In genomic region chr3:136250862-136251460, GRCh38 we compare ENCODE assay signal across 1 cellular context.
TF ChIP-seq lines count a peak whose summit lies in the region.

No MANE protein-coding gene starts in this region.

TF ChIP-seq in GM12878, 131 proteins besides CTCF, POLR2A, EP300 and RAD21 (continued from another document):
- TF ChIP-seq, protein P1, sequence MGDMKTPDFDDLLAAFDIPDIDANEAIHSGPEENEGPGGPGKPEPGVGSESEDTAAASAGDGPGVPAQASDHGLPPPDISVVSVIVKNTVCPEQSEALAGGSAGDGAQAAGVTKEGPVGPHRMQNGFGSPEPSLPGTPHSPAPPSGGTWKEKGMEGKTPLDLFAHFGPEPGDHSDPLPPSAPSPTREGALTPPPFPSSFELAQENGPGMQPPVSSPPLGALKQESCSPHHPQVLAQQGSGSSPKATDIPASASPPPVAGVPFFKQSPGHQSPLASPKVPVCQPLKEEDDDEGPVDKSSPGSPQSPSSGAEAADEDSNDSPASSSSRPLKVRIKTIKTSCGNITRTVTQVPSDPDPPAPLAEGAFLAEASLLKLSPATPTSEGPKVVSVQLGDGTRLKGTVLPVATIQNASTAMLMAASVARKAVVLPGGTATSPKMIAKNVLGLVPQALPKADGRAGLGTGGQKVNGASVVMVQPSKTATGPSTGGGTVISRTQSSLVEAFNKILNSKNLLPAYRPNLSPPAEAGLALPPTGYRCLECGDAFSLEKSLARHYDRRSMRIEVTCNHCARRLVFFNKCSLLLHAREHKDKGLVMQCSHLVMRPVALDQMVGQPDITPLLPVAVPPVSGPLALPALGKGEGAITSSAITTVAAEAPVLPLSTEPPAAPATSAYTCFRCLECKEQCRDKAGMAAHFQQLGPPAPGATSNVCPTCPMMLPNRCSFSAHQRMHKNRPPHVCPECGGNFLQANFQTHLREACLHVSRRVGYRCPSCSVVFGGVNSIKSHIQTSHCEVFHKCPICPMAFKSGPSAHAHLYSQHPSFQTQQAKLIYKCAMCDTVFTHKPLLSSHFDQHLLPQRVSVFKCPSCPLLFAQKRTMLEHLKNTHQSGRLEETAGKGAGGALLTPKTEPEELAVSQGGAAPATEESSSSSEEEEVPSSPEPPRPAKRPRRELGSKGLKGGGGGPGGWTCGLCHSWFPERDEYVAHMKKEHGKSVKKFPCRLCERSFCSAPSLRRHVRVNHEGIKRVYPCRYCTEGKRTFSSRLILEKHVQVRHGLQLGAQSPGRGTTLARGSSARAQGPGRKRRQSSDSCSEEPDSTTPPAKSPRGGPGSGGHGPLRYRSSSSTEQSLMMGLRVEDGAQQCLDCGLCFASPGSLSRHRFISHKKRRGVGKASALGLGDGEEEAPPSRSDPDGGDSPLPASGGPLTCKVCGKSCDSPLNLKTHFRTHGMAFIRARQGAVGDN (IDR thresholded peaks at IDR 0.05) = peak; percentile 68; the same call in 1 of the 2 replicates
- no peak for TF ChIP-seq KDM1A (IDR thresholded peaks at IDR 0.05; ENCODE audit: borderline replicate concordance)
- TF ChIP-seq CBX5 (IDR thresholded peaks at IDR 0.05; ENCODE audit: low read depth) = no peak
- TF ChIP-seq BCL3 (IDR thresholded peaks at IDR 0.05; ENCODE audit: borderline replicate concordance, insufficient read depth, low read depth, low read length, poor library complexity, severe bottlenecking) = no peak
- TF ChIP-seq NFYA (IDR thresholded peaks at IDR 0.05; ENCODE audit: borderline replicate concordance, low read depth, low read length) = no peak
- TF ChIP-seq SREBF1 (IDR thresholded peaks at IDR 0.05; ENCODE audit: low read length) = no peak
- no peak for TF ChIP-seq CHD2 (IDR thresholded peaks at IDR 0.05; ENCODE audit: borderline replicate concordance, low read depth, low read length)
- TF ChIP-seq JUNB (IDR thresholded peaks at IDR 0.05) = no peak
- 0 out of 2 replicates have a peak, but pooled peaks have one; percentile 12 for TF ChIP-seq IRF3 (IDR thresholded peaks at IDR 0.05)
- peak; percentile 34; the same call in 1 of the 2 replicates for TF ChIP-seq TCF3 (IDR thresholded peaks at IDR 0.05; ENCODE audit: borderline replicate concordance, insufficient read depth, low read depth, low read length)
- peak; percentile 66 for TF ChIP-seq SPI1 (IDR thresholded peaks at IDR 0.05; ENCODE audit: borderline replicate concordance, insufficient read depth, low read depth, low read length)
- no peak for TF ChIP-seq NFIC (IDR thresholded peaks at IDR 0.05; ENCODE audit: low read depth, low read length)
- no peak for TF ChIP-seq YY1 (IDR thresholded peaks at IDR 0.05; ENCODE audit: low read depth, low read length)
- no peak for TF ChIP-seq FOS (IDR thresholded peaks at IDR 0.05; ENCODE audit: borderline replicate concordance, extremely low read depth, insufficient read length)
- TF ChIP-seq SMAD5 (IDR thresholded peaks at IDR 0.05; ENCODE audit: low read depth) = no peak
- peak in 1 of 2 experiments; percentile 23; a peak in 1 of 4 replicates for TF ChIP-seq IKZF2 (IDR thresholded peaks at IDR 0.05)
- TF ChIP-seq NBN (IDR thresholded peaks at IDR 0.05) = no peak
- TF ChIP-seq, protein P2, sequence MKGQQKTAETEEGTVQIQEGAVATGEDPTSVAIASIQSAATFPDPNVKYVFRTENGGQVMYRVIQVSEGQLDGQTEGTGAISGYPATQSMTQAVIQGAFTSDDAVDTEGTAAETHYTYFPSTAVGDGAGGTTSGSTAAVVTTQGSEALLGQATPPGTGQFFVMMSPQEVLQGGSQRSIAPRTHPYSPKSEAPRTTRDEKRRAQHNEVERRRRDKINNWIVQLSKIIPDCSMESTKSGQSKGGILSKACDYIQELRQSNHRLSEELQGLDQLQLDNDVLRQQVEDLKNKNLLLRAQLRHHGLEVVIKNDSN (IDR thresholded peaks at IDR 0.05; ENCODE audit: borderline replicate concordance, extremely low read length, insufficient read depth, low read depth, low read length) = peak; percentile 29
- TF ChIP-seq MXI1 (IDR thresholded peaks at IDR 0.05; ENCODE audit: low read depth, low read length) = peak; percentile 35; the same call in 1 of the 2 replicates
- TF ChIP-seq SIN3A (IDR thresholded peaks at IDR 0.05; ENCODE audit: low read depth, low read length) = no peak
- TF ChIP-seq RAD51 (IDR thresholded peaks at IDR 0.05) = 0 out of 2 replicates have a peak, but pooled peaks have one; percentile 36
- TF ChIP-seq HCFC1 (IDR thresholded peaks at IDR 0.05; ENCODE audit: low read length) = 0 out of 2 replicates have a peak, but pooled peaks have one; percentile 15
- peak; percentile 16 for TF ChIP-seq RUNX3 (IDR thresholded peaks at IDR 0.05; ENCODE audit: low read length)
- no peak for TF ChIP-seq NR2F1 (conservative IDR thresholded peaks at IDR 0.05)
- no peak for TF ChIP-seq BCL11A (IDR thresholded peaks at IDR 0.05; ENCODE audit: low read depth, low read length)
- TF ChIP-seq RB1 (IDR thresholded peaks at IDR 0.05; ENCODE audit: borderline replicate concordance) = no peak
- TF ChIP-seq RBBP5 (conservative IDR thresholded peaks at IDR 0.05) = no peak
- no peak for TF ChIP-seq SIX5 (IDR thresholded peaks at IDR 0.05; ENCODE audit: low read depth, low read length, severe bottlenecking)
- TF ChIP-seq EED (IDR thresholded peaks at IDR 0.05; ENCODE audit: low read depth) = no peak
- TF ChIP-seq, protein P3, sequence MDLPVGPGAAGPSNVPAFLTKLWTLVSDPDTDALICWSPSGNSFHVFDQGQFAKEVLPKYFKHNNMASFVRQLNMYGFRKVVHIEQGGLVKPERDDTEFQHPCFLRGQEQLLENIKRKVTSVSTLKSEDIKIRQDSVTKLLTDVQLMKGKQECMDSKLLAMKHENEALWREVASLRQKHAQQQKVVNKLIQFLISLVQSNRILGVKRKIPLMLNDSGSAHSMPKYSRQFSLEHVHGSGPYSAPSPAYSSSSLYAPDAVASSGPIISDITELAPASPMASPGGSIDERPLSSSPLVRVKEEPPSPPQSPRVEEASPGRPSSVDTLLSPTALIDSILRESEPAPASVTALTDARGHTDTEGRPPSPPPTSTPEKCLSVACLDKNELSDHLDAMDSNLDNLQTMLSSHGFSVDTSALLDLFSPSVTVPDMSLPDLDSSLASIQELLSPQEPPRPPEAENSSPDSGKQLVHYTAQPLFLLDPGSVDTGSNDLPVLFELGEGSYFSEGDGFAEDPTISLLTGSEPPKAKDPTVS (IDR thresholded peaks at IDR 0.05; ENCODE audit: low read depth, low read length) = no peak
- TF ChIP-seq IRF5 (IDR thresholded peaks at IDR 0.05; ENCODE audit: borderline replicate concordance) = no peak
- TF ChIP-seq KLF5 (IDR thresholded peaks at IDR 0.05; ENCODE audit: partially characterized antibody) = no peak
- peak; percentile 64 for TF ChIP-seq MYC (IDR thresholded peaks at IDR 0.05; ENCODE audit: insufficient read depth, insufficient read length, insufficient replicate concordance, low read length, severe bottlenecking)
- TF ChIP-seq, protein P4, sequence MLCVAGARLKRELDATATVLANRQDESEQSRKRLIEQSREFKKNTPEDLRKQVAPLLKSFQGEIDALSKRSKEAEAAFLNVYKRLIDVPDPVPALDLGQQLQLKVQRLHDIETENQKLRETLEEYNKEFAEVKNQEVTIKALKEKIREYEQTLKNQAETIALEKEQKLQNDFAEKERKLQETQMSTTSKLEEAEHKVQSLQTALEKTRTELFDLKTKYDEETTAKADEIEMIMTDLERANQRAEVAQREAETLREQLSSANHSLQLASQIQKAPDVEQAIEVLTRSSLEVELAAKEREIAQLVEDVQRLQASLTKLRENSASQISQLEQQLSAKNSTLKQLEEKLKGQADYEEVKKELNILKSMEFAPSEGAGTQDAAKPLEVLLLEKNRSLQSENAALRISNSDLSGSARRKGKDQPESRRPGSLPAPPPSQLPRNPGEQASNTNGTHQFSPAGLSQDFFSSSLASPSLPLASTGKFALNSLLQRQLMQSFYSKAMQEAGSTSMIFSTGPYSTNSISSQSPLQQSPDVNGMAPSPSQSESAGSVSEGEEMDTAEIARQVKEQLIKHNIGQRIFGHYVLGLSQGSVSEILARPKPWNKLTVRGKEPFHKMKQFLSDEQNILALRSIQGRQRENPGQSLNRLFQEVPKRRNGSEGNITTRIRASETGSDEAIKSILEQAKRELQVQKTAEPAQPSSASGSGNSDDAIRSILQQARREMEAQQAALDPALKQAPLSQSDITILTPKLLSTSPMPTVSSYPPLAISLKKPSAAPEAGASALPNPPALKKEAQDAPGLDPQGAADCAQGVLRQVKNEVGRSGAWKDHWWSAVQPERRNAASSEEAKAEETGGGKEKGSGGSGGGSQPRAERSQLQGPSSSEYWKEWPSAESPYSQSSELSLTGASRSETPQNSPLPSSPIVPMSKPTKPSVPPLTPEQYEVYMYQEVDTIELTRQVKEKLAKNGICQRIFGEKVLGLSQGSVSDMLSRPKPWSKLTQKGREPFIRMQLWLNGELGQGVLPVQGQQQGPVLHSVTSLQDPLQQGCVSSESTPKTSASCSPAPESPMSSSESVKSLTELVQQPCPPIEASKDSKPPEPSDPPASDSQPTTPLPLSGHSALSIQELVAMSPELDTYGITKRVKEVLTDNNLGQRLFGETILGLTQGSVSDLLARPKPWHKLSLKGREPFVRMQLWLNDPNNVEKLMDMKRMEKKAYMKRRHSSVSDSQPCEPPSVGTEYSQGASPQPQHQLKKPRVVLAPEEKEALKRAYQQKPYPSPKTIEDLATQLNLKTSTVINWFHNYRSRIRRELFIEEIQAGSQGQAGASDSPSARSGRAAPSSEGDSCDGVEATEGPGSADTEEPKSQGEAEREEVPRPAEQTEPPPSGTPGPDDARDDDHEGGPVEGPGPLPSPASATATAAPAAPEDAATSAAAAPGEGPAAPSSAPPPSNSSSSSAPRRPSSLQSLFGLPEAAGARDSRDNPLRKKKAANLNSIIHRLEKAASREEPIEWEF (IDR thresholded peaks at IDR 0.05; ENCODE audit: insufficient replicate concordance, low read depth, low read length) = no peak
- TF ChIP-seq BHLHE40 (IDR thresholded peaks at IDR 0.05; ENCODE audit: borderline replicate concordance in 1 of 2, low read depth in 2 of 2, low read length in 1 of 2) = peak; percentile 65 to 84; a peak in 3 of 4 replicates
- no peak for TF ChIP-seq ATF7 (IDR thresholded peaks at IDR 0.05; ENCODE audit: low read depth)
- TF ChIP-seq SRF (IDR thresholded peaks at IDR 0.05; ENCODE audit: low read depth in 2 of 2, low read length in 2 of 2) = peak in 1 of 2 experiments; percentile 47; a peak in 2 of 4 replicates
- no peak for TF ChIP-seq BACH1 (IDR thresholded peaks at IDR 0.05; ENCODE audit: borderline replicate concordance)
- TF ChIP-seq, protein P5, sequence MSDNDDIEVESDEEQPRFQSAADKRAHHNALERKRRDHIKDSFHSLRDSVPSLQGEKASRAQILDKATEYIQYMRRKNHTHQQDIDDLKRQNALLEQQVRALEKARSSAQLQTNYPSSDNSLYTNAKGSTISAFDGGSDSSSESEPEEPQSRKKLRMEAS (IDR thresholded peaks at IDR 0.05; ENCODE audit: low read depth, low read length) = peak; percentile 67
